In the genomic region with DNA sequence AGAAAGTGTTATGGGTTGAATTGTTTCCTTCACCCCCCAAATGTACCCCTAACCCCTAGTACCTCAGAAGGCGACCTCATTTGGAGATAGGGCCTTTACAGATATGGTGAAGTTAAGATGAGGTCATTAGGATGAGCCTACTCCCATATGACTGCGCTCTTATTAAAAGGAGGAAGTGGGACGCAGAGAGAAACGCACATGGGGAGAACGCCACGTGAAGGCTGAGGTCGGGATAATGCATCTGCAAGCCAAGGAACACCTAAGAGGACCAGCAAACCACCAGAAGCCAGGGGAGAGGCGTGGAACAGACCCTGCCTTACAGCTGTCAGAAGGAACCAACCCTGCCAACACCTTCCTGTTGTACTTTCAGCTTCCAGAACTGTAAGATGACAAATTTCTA, we compare ENCODE assay signal across 25 cellular contexts. TPM values are rescaled to one million over a fixed set of nuclear protein-coding genes. Genes with fewer than 3 reads are reported as not detected.
"Had no signal": no experiment of that assay in that cellular context is flagged by ENCODE, and none has a peak within 500 bp of the region (broad histone marks: within the 10 kb centered on the region; RNA-seq: fewer than 3 reads in every experiment).

No MANE protein-coding gene starts in this region.

- H3K4me1 ChIP-seq: breast epithelium had no signal

- H3K27ac ChIP-seq: adrenal gland, breast epithelium had no signal

- H3K27me3 ChIP-seq: adrenal gland, breast epithelium had no signal

- H3K27ac Mint-ChIP-seq: activated CD8-positive, alpha-beta T cell treated with anti-CD3 and anti-CD28 coated beads, Interleukin-2, amount 10 ng/mL, durations not matched to agents 7 days and 5 days; activated naive CD8-positive, alpha-beta T cell treated with anti-CD3 and anti-CD28 coated beads, Interleukin-2, amount 10 ng/mL, durations not matched to agents 7 days and 5 days; T-helper 17 cell; WTC11 had no signal

- DNase-seq: activated CD4-positive, alpha-beta T cell treated with anti-CD3 and anti-CD28 coated beads for 48 hours; activated CD4-positive, alpha-beta T cell treated with anti-CD3 and anti-CD28 coated beads, Interleukin-2, amount 50 U/mL, for 4 hours; activated CD4-positive, CD25-positive, alpha-beta regulatory T cell treated with anti-CD3 and anti-CD28 coated beads, Interleukin-2, amount 50 U/mL, for 72 hours; activated CD8-positive, alpha-beta memory T cell treated with anti-CD3 and anti-CD28 coated beads, Interleukin-2, amount 50 U/mL, for 48 hours; activated CD8-positive, alpha-beta T cell treated with anti-CD3 and anti-CD28 coated beads, Interleukin-2, amount 10 ng/mL, durations not matched to agents 7 days and 5 days; activated naive CD4-positive, alpha-beta T cell treated with anti-CD3 and anti-CD28 coated beads, Interleukin-2, amount 50 U/mL, for 16 hours; activated naive CD8-positive, alpha-beta T cell treated with anti-CD3 and anti-CD28 coated beads, Interleukin-2, amount 10 ng/mL, durations not matched to agents 7 days and 5 days; activated T-cell treated with anti-CD3 and anti-CD28 coated beads, Interleukin-2, amount 50 U/mL, for 1 hour; adrenal gland; anterior cingulate cortex; central memory CD4-positive, alpha-beta T cell; KG1; NCI-H1105; NCI-H1436; NCI-H1694 treated with DMSO at 0.1 percent for 48 hours; NCI-H2029 treated with DMSO at 0.1 percent for 48 hours; NCI-H510A; NCI-H526 treated with DMSO at 0.1 percent for 48 hours; SHP77; T-helper 17 cell; T-helper 9 cell had no signal

- H3K9me3 ChIP-seq: adrenal gland, breast epithelium had no signal

- H3K36me3 ChIP-seq: adrenal gland, breast epithelium had no signal

- H3K27me3 Mint-ChIP-seq: activated naive CD8-positive, alpha-beta T cell treated with anti-CD3 and anti-CD28 coated beads, Interleukin-2, amount 10 ng/mL, durations not matched to agents 7 days and 5 days had no signal

- H3K4me3 Mint-ChIP-seq: activated CD8-positive, alpha-beta T cell treated with anti-CD3 and anti-CD28 coated beads, Interleukin-2, amount 10 ng/mL, durations not matched to agents 7 days and 5 days; activated naive CD8-positive, alpha-beta T cell treated with anti-CD3 and anti-CD28 coated beads, Interleukin-2, amount 10 ng/mL, durations not matched to agents 7 days and 5 days; T-helper 17 cell; WTC11 had no signal

- H3K4me3 ChIP-seq: adrenal gland, breast epithelium had no signal

- H3K9me3 Mint-ChIP-seq: activated naive CD8-positive, alpha-beta T cell treated with anti-CD3 and anti-CD28 coated beads, Interleukin-2, amount 10 ng/mL, durations not matched to agents 7 days and 5 days; WTC11 had no signal

- ATAC-seq: activated CD8-positive, alpha-beta T cell treated with anti-CD3 and anti-CD28 coated beads, Interleukin-2, amount 10 ng/mL, durations not matched to agents 7 days and 5 days; T-helper 17 cell; WTC11 had no signal

RNA-seq across cellular contexts. Expression of gene NRIP2, which starts 1.7 kb away (rescaled TPM):
- total RNA-seq: activated CD8-positive, alpha-beta T cell treated with anti-CD3 and anti-CD28 coated beads, Interleukin-2, amount 10 ng/mL, durations not matched to agents 7 days and 5 days; activated naive CD8-positive, alpha-beta T cell treated with anti-CD3 and anti-CD28 coated beads, Interleukin-2, amount 10 ng/mL, durations not matched to agents 7 days and 5 days; LHCN-M2; M059J; T-helper 17 cell; WTC11 had no signal

RNA-seq across cellular contexts. Expression of gene TEX52, which starts 20.3 kb away (rescaled TPM):
- total RNA-seq: adrenal gland, breast epithelium, LHCN-M2, M059J, T-helper 17 cell, WTC11 had no signal
